6 cellular contexts compared by ENCODE assay signal in the genomic region with DNA sequence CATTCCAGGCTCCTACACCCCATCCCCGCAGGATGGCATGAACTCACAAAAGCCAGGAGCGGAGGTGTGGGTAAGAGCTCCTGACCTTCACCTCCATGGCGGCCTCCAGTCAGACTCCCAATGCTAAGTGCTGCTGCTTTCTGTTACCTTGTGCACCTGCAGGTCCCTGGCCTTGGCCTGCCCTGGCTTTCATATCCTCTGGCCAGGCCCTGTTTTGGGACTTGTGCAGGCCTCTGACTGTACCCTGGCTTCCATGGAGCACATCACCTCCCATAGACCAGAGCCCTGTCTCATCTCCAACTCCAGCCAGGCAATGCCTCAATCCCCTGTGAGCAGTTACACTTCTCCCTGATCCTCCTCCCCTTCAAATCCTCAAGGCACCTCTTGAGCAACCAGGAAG.
"Had no signal": no experiment of that assay in that cellular context is flagged by ENCODE, and none has a peak within 500 bp of the region (broad histone marks: within the 10 kb centered on the region; RNA-seq: fewer than 3 reads in every experiment).

No MANE protein-coding gene starts in this region.

- H3K4me1 Mint-ChIP-seq: GM23338, H9, IgD-negative memory B cell had no signal

- ATAC-seq: GM23338, HepG2 had no signal

- DNase-seq: H9, HCEC 1CT had no signal

- H3K4me3 Mint-ChIP-seq: GM23338, H9, IgD-negative memory B cell had no signal

- H3K27ac ChIP-seq: HL-60 had no signal

- H3K4me3 ChIP-seq: GM23338 had no signal

- H3K27ac Mint-ChIP-seq: GM23338, H9 had no signal
